Comparison of ENCODE assay signal across 19 cellular contexts in the genomic region with DNA sequence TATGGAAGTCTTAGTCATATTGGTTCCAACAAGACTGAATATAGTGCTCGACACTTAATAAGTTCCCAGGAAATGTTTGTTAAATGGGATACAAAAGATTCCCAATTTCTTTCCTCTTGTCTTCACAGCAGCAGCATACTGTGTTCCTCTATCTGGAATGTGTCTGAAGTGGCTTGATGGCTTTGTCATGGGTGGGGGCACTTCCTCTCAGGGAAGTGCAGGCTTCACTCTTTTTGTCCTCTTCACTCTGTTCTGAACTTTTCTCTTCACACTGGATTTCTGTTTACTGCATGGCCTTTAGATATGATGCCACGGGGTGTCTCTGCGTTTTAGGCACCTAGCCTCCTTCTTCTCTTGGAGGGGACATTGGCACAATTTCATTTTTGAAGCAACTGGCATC.
DNase-seq lines count a peak whose midpoint lies in the region; ATAC-seq and TF ChIP-seq lines count a peak whose summit lies in the region.
"Had no signal": no experiment of that assay in that cellular context is flagged by ENCODE, and none has a peak within 500 bp of the region (broad histone marks: within the 10 kb centered on the region; RNA-seq: fewer than 3 reads in every experiment).

No MANE protein-coding gene starts in this region.

- no peak for TF ChIP-seq EP300 in esophagus muscularis mucosa (IDR thresholded peaks at IDR 0.05)

- no peaks in the 10 kb centered on the region for H3K36me3 Mint-ChIP-seq in naive thymus-derived CD4-positive, alpha-beta T cell

- no peak overlapping the region for H3K27ac Mint-ChIP-seq in naive thymus-derived CD4-positive, alpha-beta T cell
- H3K27ac Mint-ChIP-seq: activated CD8-positive, alpha-beta T cell treated with anti-CD3 and anti-CD28 coated beads, Interleukin-2, amount 10 ng/mL, durations not matched to agents 7 days and 5 days had no signal

- H3K27me3 Mint-ChIP-seq in naive thymus-derived CD4-positive, alpha-beta T cell, result peaks cover 0 to 19% (median 7%) of the 10 kb centered on the region in 5 donors

- TF ChIP-seq POLR2A in esophagus muscularis mucosa (IDR thresholded peaks at IDR 0.05; ENCODE audit: low read depth), result no peak
- no peak for TF ChIP-seq POLR2A in esophagus squamous epithelium (IDR thresholded peaks at IDR 0.05)
- no peak for TF ChIP-seq POLR2A in lower leg skin (IDR thresholded peaks at IDR 0.05)

- peak overlapping the region in 2 of 4 donors; percentile 31 to 32 for H3K27ac ChIP-seq in esophagus muscularis mucosa (replicated peaks in 1 of 4)
- no peak overlapping the region for H3K27ac ChIP-seq in naive thymus-derived CD4-positive, alpha-beta T cell (ENCODE audit: low read depth, low read length)
- no peak overlapping the region for H3K27ac ChIP-seq in aorta (ENCODE audit: low read depth in 1 of 2, low read length in 2 of 2)
- no peak overlapping the region for H3K27ac ChIP-seq in esophagus squamous epithelium
- H3K27ac ChIP-seq: breast epithelium had no signal

- CTCF ChIA-PET in naive thymus-derived CD4-positive, alpha-beta T cell (lab: Charles Lee), result no interaction called here

- no peaks in the 10 kb centered on the region for H3K27me3 ChIP-seq in esophagus muscularis mucosa
- no peaks in the 10 kb centered on the region for H3K27me3 ChIP-seq in naive thymus-derived CD4-positive, alpha-beta T cell (ENCODE audit: control insufficient read depth in 2 of 2, insufficient read depth in 2 of 2, low read length in 2 of 2)
- no peaks in the 10 kb centered on the region for H3K27me3 ChIP-seq in aorta (ENCODE audit: control insufficient read depth in 1 of 2, insufficient read depth in 2 of 2, low read length in 1 of 2)
- no peaks in the 10 kb centered on the region for H3K27me3 ChIP-seq in esophagus squamous epithelium
- H3K27me3 ChIP-seq: adrenal gland, breast epithelium had no signal

- DNase-seq in Right ventricle myocardium superior, result no peak
- DNase-seq in cardiac septum (ENCODE audit: low spot score), result no peak
- DNase-seq in esophagus muscularis mucosa (ENCODE audit: extremely low spot score), result peak; percentile 84
- DNase-seq in naive thymus-derived CD4-positive, alpha-beta T cell, result no peak
- DNase-seq in aorta, result no peak
- no peak for DNase-seq in esophagus squamous epithelium (lab: John Stamatoyannopoulos, UW)
- DNase-seq in lower leg skin (ENCODE audit: low spot score in 2 of 2), result no peak
- DNase-seq: activated CD4-positive, CD25-positive, alpha-beta regulatory T cell; activated CD8-positive, alpha-beta T cell treated with anti-CD3 and anti-CD28 coated beads, Interleukin-2, amount 10 ng/mL, durations not matched to agents 7 days and 5 days; cortex of kidney; head of caudate nucleus; NCI-H187; NCI-H2227 treated with DMSO at 0.1 percent for 48 hours; NCI-H748 treated with DMSO at 0.1 percent for 48 hours; occipital lobe; trophoblast cell had no signal

- intact Hi-C loops in Right ventricle myocardium superior (cut with DNase I) (no loop called here), cardiac septum (cut with DNase I) (no loop called here), esophagus muscularis mucosa (cut with DNase I) (no loop called here), aorta (cut with DNase I) (no loop called here), esophagus squamous epithelium (cut with DNase I) (no loop called here), lower leg skin (cut with DNase I; ENCODE audit: low total_unique reads) (no loop called here)
- intact Hi-C loops in naive thymus-derived CD4-positive, alpha-beta T cell (cut with micrococcal nuclease), result no loop called here

- H3K4me1 ChIP-seq in esophagus muscularis mucosa, result peaks cover 0 to 12% (median 5%) of the 10 kb centered on the region in 4 donors
- H3K4me1 ChIP-seq in naive thymus-derived CD4-positive, alpha-beta T cell (ENCODE audit: control insufficient read depth in 2 of 2, insufficient read depth in 2 of 2, low read length in 2 of 2), result no peaks in the 10 kb centered on the region
- H3K4me1 ChIP-seq in aorta (ENCODE audit: control insufficient read depth in 1 of 2, insufficient read depth in 2 of 2, low read length in 2 of 2), result no peaks in the 10 kb centered on the region
- no peaks in the 10 kb centered on the region for H3K4me1 ChIP-seq in esophagus squamous epithelium
- H3K4me1 ChIP-seq: adrenal gland, breast epithelium had no signal

- H3K36me3 ChIP-seq in esophagus muscularis mucosa, result no peaks in the 10 kb centered on the region
- H3K36me3 ChIP-seq in naive thymus-derived CD4-positive, alpha-beta T cell (ENCODE audit: control insufficient read depth in 2 of 3, insufficient read depth in 3 of 3, low read length in 3 of 3), result no peaks in the 10 kb centered on the region
- no peaks in the 10 kb centered on the region for H3K36me3 ChIP-seq in aorta (ENCODE audit: control insufficient read depth in 1 of 2, insufficient read depth in 2 of 2, low read length in 1 of 2)
- no peaks in the 10 kb centered on the region for H3K36me3 ChIP-seq in esophagus squamous epithelium
- H3K36me3 ChIP-seq: adrenal gland, breast epithelium had no signal

- H3K4me3 Mint-ChIP-seq in naive thymus-derived CD4-positive, alpha-beta T cell, result no peak overlapping the region
- H3K4me3 Mint-ChIP-seq: activated CD8-positive, alpha-beta T cell treated with anti-CD3 and anti-CD28 coated beads, Interleukin-2, amount 10 ng/mL, durations not matched to agents 7 days and 5 days had no signal

- peaks cover 0 to 4% (median 0%) of the 10 kb centered on the region in 7 donors for H3K4me1 Mint-ChIP-seq in naive thymus-derived CD4-positive, alpha-beta T cell

- H3K9me3 ChIP-seq in esophagus muscularis mucosa (no peaks in the 10 kb centered on the region), aorta (ENCODE audit: control insufficient read depth, low read length) (peaks cover 3% of the 10 kb centered on the region), esophagus squamous epithelium (no peaks in the 10 kb centered on the region)
- no peaks in the 10 kb centered on the region for H3K9me3 ChIP-seq in naive thymus-derived CD4-positive, alpha-beta T cell (ENCODE audit: control insufficient read depth in 2 of 3, low read length in 3 of 3)
- H3K9me3 ChIP-seq: adrenal gland, breast epithelium had no signal

- POLR2A ChIA-PET in naive thymus-derived CD4-positive, alpha-beta T cell (lab: Charles Lee), result no interaction called here

- H3K9me3 Mint-ChIP-seq in naive thymus-derived CD4-positive, alpha-beta T cell, result peaks cover 0 to 3% (median 0%) of the 10 kb centered on the region in 11 donors

- TF ChIP-seq CTCF in esophagus muscularis mucosa (IDR thresholded peaks at IDR 0.05) (no peak), esophagus squamous epithelium (IDR thresholded peaks at IDR 0.05) (no peak), lower leg skin (IDR thresholded peaks at IDR 0.05) (no peak)

- H3K4me3 ChIP-seq in esophagus muscularis mucosa (no peak overlapping the region), aorta (ENCODE audit: low read length in 2 of 2) (no peak overlapping the region), esophagus squamous epithelium (no peak overlapping the region), lower leg skin (ENCODE audit: low read depth, poor library complexity, severe bottlenecking) (no peak overlapping the region)
- no peak overlapping the region for H3K4me3 ChIP-seq in naive thymus-derived CD4-positive, alpha-beta T cell (ENCODE audit: low read length)
- H3K4me3 ChIP-seq: adrenal gland, breast epithelium had no signal

- peak; percentile 80 for ATAC-seq in Right ventricle myocardium superior (ENCODE audit: poor library complexity)
- ATAC-seq in naive thymus-derived CD4-positive, alpha-beta T cell, result peak; percentile 38
- ATAC-seq in aorta (ENCODE audit: low FRiP score), result peak; percentile 17
- no peak for ATAC-seq in GM19467 (IDR thresholded peaks at IDR 0.05; ENCODE audit: unreplicated experiment)
- ATAC-seq: activated CD8-positive, alpha-beta T cell treated with anti-CD3 and anti-CD28 coated beads, Interleukin-2, amount 10 ng/mL, durations not matched to agents 7 days and 5 days had no signal

- 68% methylated on average over 3 of the region's 3 CpGs for WGBS in esophagus muscularis mucosa
- 73 to 76% methylated on average over 3 of the region's 3 CpGs for WGBS in aorta, 2 donors
- 64 to 77% methylated on average over 3 of the region's 3 CpGs for WGBS in esophagus squamous epithelium, 2 donors
- 80 to 82% methylated on average over 3 of the region's 3 CpGs for WGBS in lower leg skin, 2 donors
